17 cellular contexts compared by ENCODE assay signal in genomic region chr7:11709240-11709639, GRCh38.
"Had no signal": no experiment of that assay in that cellular context is flagged by ENCODE, and none has a peak within 500 bp of the region (broad histone marks: within the 10 kb centered on the region; RNA-seq: fewer than 3 reads in every experiment).

No MANE protein-coding gene starts in this region.

- DNase-seq: activated CD4-positive, alpha-beta memory T cell treated with anti-CD3 and anti-CD28 coated beads, Interleukin-2, amount 10 ng/mL, durations not matched to agents 7 days and 5 days; activated effector memory CD4-positive, alpha-beta T cell treated with anti-CD3 and anti-CD28 coated beads, Interleukin-2, amount 50 U/mL, for 16 hours; activated T-cell treated with anti-CD3 and anti-CD28 coated beads, Interleukin-2, amount 50 U/mL, for 4 hours; amniotic stem cell; brain microvascular endothelial cell; cortex of kidney; effector CD8-positive, alpha-beta T cell; gastrocnemius medialis; heart right ventricle; naive B cell; ovary; sigmoid colon; T-helper 1 cell; T1000 had no signal

- H3K27ac Mint-ChIP-seq: activated CD4-positive, alpha-beta memory T cell treated with anti-CD3 and anti-CD28 coated beads, Interleukin-2, amount 10 ng/mL, durations not matched to agents 7 days and 5 days; activated naive CD4-positive, alpha-beta T cell treated with anti-CD3 and anti-CD28 coated beads, Interleukin-2, amount 50 U/mL, for 72 hours; naive B cell; stimulated activated effector memory CD8-positive, alpha-beta T cell treated with anti-CD3 and anti-CD28 coated beads, Interleukin-12 subunit alpha, Interleukin-12 subunit beta, amount 100 ng/mL, for 72 hours had no signal

- H3K4me3 Mint-ChIP-seq: activated CD4-positive, alpha-beta memory T cell treated with anti-CD3 and anti-CD28 coated beads, Interleukin-2, amount 10 ng/mL, durations not matched to agents 7 days and 5 days; activated T-cell treated with anti-CD3 and anti-CD28 coated beads, Interleukin-2, amount 50 U/mL, for 4 hours; naive B cell; stimulated activated effector memory CD8-positive, alpha-beta T cell treated with anti-CD3 and anti-CD28 coated beads, Interleukin-12 subunit alpha, Interleukin-12 subunit beta, amount 100 ng/mL, for 72 hours had no signal

- H3K36me3 Mint-ChIP-seq: activated naive CD4-positive, alpha-beta T cell treated with anti-CD3 and anti-CD28 coated beads, Interleukin-2, amount 50 U/mL, for 72 hours; naive B cell; stimulated activated effector memory CD8-positive, alpha-beta T cell treated with anti-CD3 and anti-CD28 coated beads, Interleukin-12 subunit alpha, Interleukin-12 subunit beta, amount 100 ng/mL, for 72 hours had no signal

- H3K9me3 ChIP-seq: gastrocnemius medialis, heart right ventricle, ovary, sigmoid colon had no signal

- H3K4me1 ChIP-seq: gastrocnemius medialis, sigmoid colon had no signal

- H3K4me3 ChIP-seq: gastrocnemius medialis, heart right ventricle, ovary, sigmoid colon had no signal

- H3K27me3 ChIP-seq: brain microvascular endothelial cell, gastrocnemius medialis, heart right ventricle, ovary, sigmoid colon had no signal

- H3K4me1 Mint-ChIP-seq: activated CD4-positive, alpha-beta memory T cell treated with anti-CD3 and anti-CD28 coated beads, Interleukin-2, amount 10 ng/mL, durations not matched to agents 7 days and 5 days; naive B cell; stimulated activated effector memory CD8-positive, alpha-beta T cell treated with anti-CD3 and anti-CD28 coated beads, Interleukin-12 subunit alpha, Interleukin-12 subunit beta, amount 100 ng/mL, for 72 hours had no signal

- H3K9me3 Mint-ChIP-seq: activated CD4-positive, alpha-beta memory T cell treated with anti-CD3 and anti-CD28 coated beads, Interleukin-2, amount 10 ng/mL, durations not matched to agents 7 days and 5 days; activated naive CD4-positive, alpha-beta T cell treated with anti-CD3 and anti-CD28 coated beads, Interleukin-2, amount 50 U/mL, for 72 hours; activated T-cell treated with anti-CD3 and anti-CD28 coated beads, Interleukin-2, amount 50 U/mL, for 4 hours; naive B cell; stimulated activated effector memory CD8-positive, alpha-beta T cell treated with anti-CD3 and anti-CD28 coated beads, Interleukin-12 subunit alpha, Interleukin-12 subunit beta, amount 100 ng/mL, for 72 hours had no signal

- H3K36me3 ChIP-seq: brain microvascular endothelial cell, gastrocnemius medialis, heart right ventricle, ovary, sigmoid colon had no signal

- ATAC-seq: activated naive CD4-positive, alpha-beta T cell treated with anti-CD3 and anti-CD28 coated beads, Interleukin-2, amount 50 U/mL, for 72 hours; activated T-cell treated with anti-CD3 and anti-CD28 coated beads, Interleukin-2, amount 50 U/mL, for 4 hours; gastrocnemius medialis; heart right ventricle; left lobe of liver; stimulated activated effector memory CD8-positive, alpha-beta T cell treated with anti-CD3 and anti-CD28 coated beads, Interleukin-12 subunit alpha, Interleukin-12 subunit beta, amount 100 ng/mL, for 72 hours had no signal

- H3K27me3 Mint-ChIP-seq: activated CD4-positive, alpha-beta memory T cell treated with anti-CD3 and anti-CD28 coated beads, Interleukin-2, amount 10 ng/mL, durations not matched to agents 7 days and 5 days; naive B cell had no signal

- H3K27ac ChIP-seq: brain microvascular endothelial cell, gastrocnemius medialis, heart right ventricle, ovary, sigmoid colon had no signal
